In genomic region chr20:34332262-34332920, GRCh38 we compare ENCODE assay signal across 19 cellular contexts. TPM values are rescaled to one million over a fixed set of nuclear protein-coding genes. Genes with fewer than 3 reads are reported as not detected.
A peak's percentile ranks its signal among the peaks of the same experiment; 100 is the strongest.
DNase-seq lines count a peak whose midpoint lies in the region; ATAC-seq and TF ChIP-seq lines count a peak whose summit lies in the region.
"Had no signal": no experiment of that assay in that cellular context is flagged by ENCODE, and none has a peak within 500 bp of the region (broad histone marks: within the 10 kb centered on the region; RNA-seq: fewer than 3 reads in every experiment).

No MANE protein-coding gene starts in this region.

- H3K9me3 Mint-ChIP-seq in neural progenitor cell (no peaks in the 10 kb centered on the region), immature natural killer cell (no peaks in the 10 kb centered on the region)

- TF ChIP-seq CTCF in RWPE2 (IDR thresholded peaks at IDR 0.05; ENCODE audit: poor library complexity, severe bottlenecking) (no peak), dorsolateral prefrontal cortex (IDR thresholded peaks at IDR 0.05 in 54 of 56, conservative IDR thresholded peaks at IDR 0.05 in 2 of 56; ENCODE audit: low read depth in 1 of 56, partially characterized antibody in 56 of 56) (no peak), neural progenitor cell (IDR thresholded peaks at IDR 0.05) (no peak)

- peak; percentile 85 for DNase-seq in RWPE2 (ENCODE audit: low spot score)
- no peak for DNase-seq in dorsolateral prefrontal cortex
- peak; percentile 27 for DNase-seq in neural progenitor cell (ENCODE audit: low spot score)
- no peak for DNase-seq in activated CD4-positive, alpha-beta T cell treated with anti-CD3 and anti-CD28 coated beads, Interleukin-2, amount 50 U/mL, for 4 hours
- no peak for DNase-seq in immature natural killer cell
- DNase-seq: ACHN, DMS 273 treated with DMSO at 0.1 percent for 48 hours, DND-41, KG1, NCI-H1105 treated with DMSO at 0.1 percent for 48 hours, NCI-H187, NCI-H345, NCI-H526, PC-9, SJCRH30 had no signal

- H3K27me3 Mint-ChIP-seq in neural progenitor cell (ENCODE audit: insufficient read depth, low read depth) = no peaks in the 10 kb centered on the region
- peaks cover 0 to 2% (median 0%) of the 10 kb centered on the region in 3 donors for H3K27me3 Mint-ChIP-seq in immature natural killer cell (ENCODE audit: low read depth in 3 of 3)

- H3K4me1 Mint-ChIP-seq in neural progenitor cell (peaks cover 14% of the 10 kb centered on the region), immature natural killer cell (peaks cover 31 to 39% of the 10 kb centered on the region in 2 donors)

- no peak overlapping the region for H3K27ac Mint-ChIP-seq in neural progenitor cell
- H3K27ac Mint-ChIP-seq in immature natural killer cell = no peak overlapping the region

- no peaks in the 10 kb centered on the region for H3F3A ChIP-seq in neural progenitor cell (ENCODE audit: low read depth)

- no peaks in the 10 kb centered on the region for H4K20me1 ChIP-seq in neural progenitor cell (ENCODE audit: low read depth)

- H3K9me3 ChIP-seq in RWPE2 (ENCODE audit: severe bottlenecking) = no peaks in the 10 kb centered on the region
- H3K9me3 ChIP-seq in neural progenitor cell (ENCODE audit: low read depth) = no peaks in the 10 kb centered on the region
- H3K9me3 ChIP-seq: SJCRH30 had no signal

- H3K36me3 Mint-ChIP-seq in neural progenitor cell = no peaks in the 10 kb centered on the region
- no peaks in the 10 kb centered on the region for H3K36me3 Mint-ChIP-seq in immature natural killer cell

- H3K27me3 ChIP-seq in RWPE2 (ENCODE audit: insufficient read depth, poor library complexity, severe bottlenecking) (no peaks in the 10 kb centered on the region), dorsolateral prefrontal cortex (no peaks in the 10 kb centered on the region), neural progenitor cell (no peaks in the 10 kb centered on the region)
- H3K27me3 ChIP-seq: SJCRH30 had no signal

- H3K27ac ChIP-seq in RWPE2 (ENCODE audit: poor library complexity, severe bottlenecking) (no peak overlapping the region), dorsolateral prefrontal cortex (peak overlapping the region in 58 of 59 donors; percentile 43 to 100 (median 98)), neural progenitor cell (no peak overlapping the region)
- H3K27ac ChIP-seq: C4-2B, PC-9, RWPE1, SJCRH30 had no signal

- H2AFZ ChIP-seq in neural progenitor cell (replicated peaks) = no peak overlapping the region
- H2AFZ ChIP-seq: PC-9 had no signal

- intact Hi-C loops in dorsolateral prefrontal cortex (cut with DNase I) = no loop called here

- H3K9ac ChIP-seq in neural progenitor cell = no peak overlapping the region

- H3K79me2 ChIP-seq in neural progenitor cell (ENCODE audit: low read depth) = no peaks in the 10 kb centered on the region

- no peak overlapping the region for H3K4me3 Mint-ChIP-seq in neural progenitor cell
- no peak overlapping the region for H3K4me3 Mint-ChIP-seq in immature natural killer cell

- H3K4me2 ChIP-seq in neural progenitor cell = peak overlapping the region; percentile 28
- H3K4me2 ChIP-seq: PC-9 had no signal

- H3K4me1 ChIP-seq in RWPE2 (ENCODE audit: insufficient read depth, poor library complexity, severe bottlenecking) (peaks cover 25% of the 10 kb centered on the region), neural progenitor cell (peaks cover 11% of the 10 kb centered on the region)

- H3K36me3 ChIP-seq in RWPE2 (ENCODE audit: low read depth) (no peaks in the 10 kb centered on the region), neural progenitor cell (no peaks in the 10 kb centered on the region)
- H3K36me3 ChIP-seq: SJCRH30 had no signal

- H3K4me3 ChIP-seq in RWPE2 (ENCODE audit: severe bottlenecking) (no peak overlapping the region), dorsolateral prefrontal cortex (no peak overlapping the region), neural progenitor cell (peak overlapping the region; percentile 13)
- H3K4me3 ChIP-seq: PC-9, SJCRH30 had no signal

- ATAC-seq in RWPE2 (ENCODE audit: low read depth) = no peak
- no peak for ATAC-seq in GM21367 (IDR thresholded peaks at IDR 0.05; ENCODE audit: unreplicated experiment)
- no peak for ATAC-seq in GM19035 (IDR thresholded peaks at IDR 0.05; ENCODE audit: unreplicated experiment)

RNA-seq across cellular contexts. Expression of gene AHCY, which starts 29.2 kb away (rescaled TPM):
- total RNA-seq in dorsolateral prefrontal cortex = 10 to 100 TPM; 29.7 to 56.2 (median 46.7) TPM
- 184 and 269 TPM in 2 replicates for total RNA-seq in neural progenitor cell (ENCODE audit: low replicate concordance)
- polyA plus RNA-seq in immature natural killer cell = 10 to 100 TPM; 18.4 to 19.3 (median 18.5) TPM

RNA-seq across cellular contexts. Expression of gene ITCH, which starts 30.7 kb away (rescaled TPM):
- total RNA-seq in dorsolateral prefrontal cortex (100 to 1,000 TPM in 19 of 120 experiments, 10 to 100 TPM in 101; 60.3 to 137 (median 86.3) TPM), neural progenitor cell (ENCODE audit: low replicate concordance) (47.4 and 55.2 TPM in 2 replicates)
- polyA plus RNA-seq in immature natural killer cell = 10 to 100 TPM; 27.3 to 72.5 (median 35.7) TPM

Comparison
In these comparisons a context has a peak if more than half of its experiments do, and no peak if none do; other contexts are left out.
1. DNase-seq: peak in RWPE2 (single experiment) and neural progenitor cell (single experiment); none in dorsolateral prefrontal cortex (0 of 10), activated CD4-positive, alpha-beta T cell treated with anti-CD3 and anti-CD28 coated beads, Interleukin-2, amount 50 U/mL, for 4 hours (0 of 2) and immature natural killer cell (0 of 3).
2. H3K27ac ChIP-seq: peak in dorsolateral prefrontal cortex (58 of 59); none in RWPE2 (single experiment) and neural progenitor cell (single experiment).